8 cellular contexts compared by ENCODE assay signal in genomic region chr7:140061607-140061930, GRCh38. TPM values are rescaled to one million over a fixed set of nuclear protein-coding genes. Genes with fewer than 3 reads are reported as not detected.
A peak's percentile ranks its signal among the peaks of the same experiment; 100 is the strongest.
DNase-seq lines count a peak whose midpoint lies in the region; ATAC-seq and TF ChIP-seq lines count a peak whose summit lies in the region.

No MANE protein-coding gene starts in this region.

- peak overlapping the region; percentile 90 for H3K4me3 Mint-ChIP-seq in activated CD4-positive, alpha-beta T cell treated with anti-CD3 and anti-CD28 coated beads, Interleukin-2, amount 10 ng/mL, durations not matched to agents 7 days and 5 days
- peak overlapping the region; percentile 82 for H3K4me3 Mint-ChIP-seq in activated T-helper 1 cell treated with anti-CD3 and anti-CD28 coated beads, Interleukin-12 subunit alpha, Interleukin-12 subunit beta, Interleukin-2, Interleukin-4 antibody, amounts not matched to agents 30 ng/mL and 10 ng/mL and 1 ng/mL, durations not matched to agents 14 hours and 24 hours and 36 hours

- TF ChIP-seq CTCF in left lung (IDR thresholded peaks at IDR 0.05): no peak

- peaks cover 11% of the 10 kb centered on the region for H3K9me3 Mint-ChIP-seq in activated CD4-positive, alpha-beta T cell treated with anti-CD3 and anti-CD28 coated beads, Interleukin-2, amount 10 ng/mL, durations not matched to agents 7 days and 5 days
- peaks cover 11% of the 10 kb centered on the region for H3K9me3 Mint-ChIP-seq in activated T-helper 1 cell treated with anti-CD3 and anti-CD28 coated beads, Interleukin-12 subunit alpha, Interleukin-12 subunit beta, Interleukin-2, Interleukin-4 antibody, amounts not matched to agents 30 ng/mL and 10 ng/mL and 1 ng/mL, durations not matched to agents 14 hours and 24 hours and 36 hours

- H3K4me1 ChIP-seq in left lung (peaks cover 9 to 54% of the 10 kb centered on the region in 2 donors), thymus (ENCODE audit: control insufficient read depth, insufficient read depth, low read length) (peaks cover 18% of the 10 kb centered on the region)

- H3K4me3 ChIP-seq in left lung: peak overlapping the region; percentile 54 to 81
- peak overlapping the region; percentile 93 for H3K4me3 ChIP-seq in thymus (ENCODE audit: low read length)

- intact Hi-C loops in activated T-helper 1 cell treated with anti-CD3 and anti-CD28 coated beads, Interleukin-12 subunit alpha, Interleukin-12 subunit beta, Interleukin-2, Interleukin-4 antibody, amounts not matched to agents 30 ng/mL and 10 ng/mL and 1 ng/mL, durations not matched to agents 14 hours and 24 hours and 36 hours (cut with micrococcal nuclease): loop anchor here (5.0 to 10.0 kb wide), 6 partner anchors 191 to 416 kb away; partner anchors contain the start of genes HIPK2 and MKRN1
- intact Hi-C loops in left lung (cut with DNase I): no loop called here

- POLR2A ChIA-PET in activated CD4-positive, alpha-beta T cell treated with anti-CD3 and anti-CD28 coated beads, Interleukin-2, amount 10 ng/mL, durations not matched to agents 7 days and 5 days (lab: Charles Lee): no interaction called here

- H3K27ac Mint-ChIP-seq in activated CD4-positive, alpha-beta T cell treated with anti-CD3 and anti-CD28 coated beads, Interleukin-2, amount 10 ng/mL, durations not matched to agents 7 days and 5 days: peak overlapping the region; percentile 92
- peak overlapping the region; percentile 91 for H3K27ac Mint-ChIP-seq in activated T-helper 1 cell treated with anti-CD3 and anti-CD28 coated beads, Interleukin-12 subunit alpha, Interleukin-12 subunit beta, Interleukin-2, Interleukin-4 antibody, amounts not matched to agents 30 ng/mL and 10 ng/mL and 1 ng/mL, durations not matched to agents 14 hours and 24 hours and 36 hours

- H3K4me1 Mint-ChIP-seq in activated CD4-positive, alpha-beta T cell treated with anti-CD3 and anti-CD28 coated beads, Interleukin-2, amount 10 ng/mL, durations not matched to agents 7 days and 5 days: peaks cover 58% of the 10 kb centered on the region
- H3K4me1 Mint-ChIP-seq in activated T-helper 1 cell treated with anti-CD3 and anti-CD28 coated beads, Interleukin-12 subunit alpha, Interleukin-12 subunit beta, Interleukin-2, Interleukin-4 antibody, amounts not matched to agents 30 ng/mL and 10 ng/mL and 1 ng/mL, durations not matched to agents 14 hours and 24 hours and 36 hours (ENCODE audit: low read depth): peaks cover 53% of the 10 kb centered on the region

- DNase-seq in activated CD4-positive, alpha-beta T cell treated with anti-CD3 and anti-CD28 coated beads, Interleukin-2, amount 10 ng/mL, durations not matched to agents 7 days and 5 days: no peak
- DNase-seq in activated CD4-positive, alpha-beta T cell treated with anti-CD3 and anti-CD28 coated beads for 1 hour: no peak
- no peak for DNase-seq in activated T-helper 1 cell treated with anti-CD3 and anti-CD28 coated beads, Interleukin-12 subunit alpha, Interleukin-12 subunit beta, Interleukin-2, Interleukin-4 antibody, amounts not matched to agents 30 ng/mL and 10 ng/mL and 1 ng/mL, durations not matched to agents 14 hours and 24 hours and 36 hours (ENCODE audit: low spot score)
- no peak for DNase-seq in left lung
- DNase-seq in NCI-H128 (lab: John Stamatoyannopoulos, UW; ENCODE audit: unreplicated experiment): no peak

- peaks cover 0 to 11% of the 10 kb centered on the region in 2 donors for H3K36me3 ChIP-seq in left lung
- H3K36me3 ChIP-seq in thymus (ENCODE audit: control insufficient read depth, insufficient read depth): peaks cover 9% of the 10 kb centered on the region

- peaks cover 2% of the 10 kb centered on the region for H3K27me3 Mint-ChIP-seq in activated CD4-positive, alpha-beta T cell treated with anti-CD3 and anti-CD28 coated beads, Interleukin-2, amount 10 ng/mL, durations not matched to agents 7 days and 5 days
- peaks cover under 1% of the 10 kb centered on the region for H3K27me3 Mint-ChIP-seq in activated T-helper 1 cell treated with anti-CD3 and anti-CD28 coated beads, Interleukin-12 subunit alpha, Interleukin-12 subunit beta, Interleukin-2, Interleukin-4 antibody, amounts not matched to agents 30 ng/mL and 10 ng/mL and 1 ng/mL, durations not matched to agents 14 hours and 24 hours and 36 hours (ENCODE audit: insufficient read depth)

- WGBS in thymus: 98% methylated on average over 2 of the region's 2 CpGs

- ATAC-seq in left lung: no peak
- no peak for ATAC-seq in HG02678 (IDR thresholded peaks at IDR 0.05; ENCODE audit: unreplicated experiment)
- no peak for ATAC-seq in GM21528 (IDR thresholded peaks at IDR 0.05; ENCODE audit: low FRiP score, unreplicated experiment)

- CTCF ChIA-PET in activated CD4-positive, alpha-beta T cell treated with anti-CD3 and anti-CD28 coated beads, Interleukin-2, amount 10 ng/mL, durations not matched to agents 7 days and 5 days (lab: Charles Lee): interaction anchor here (0.7 kb wide), 1 partner anchor 251 kb away, joined by 4 read pairs; no protein-coding TSS in a partner anchor

- H3K27me3 ChIP-seq in left lung: no peaks in the 10 kb centered on the region
- H3K27me3 ChIP-seq in thymus (ENCODE audit: control insufficient read depth, insufficient read depth): no peaks in the 10 kb centered on the region

- peaks cover 0 to 10% of the 10 kb centered on the region in 2 donors for H3K9me3 ChIP-seq in left lung
- no peaks in the 10 kb centered on the region for H3K9me3 ChIP-seq in thymus (ENCODE audit: control insufficient read depth)

- H3K27ac ChIP-seq in left lung (peak overlapping the region; percentile 88 to 96), thymus (ENCODE audit: low read depth) (no peak overlapping the region)

- peaks cover 45% of the 10 kb centered on the region for H3K36me3 Mint-ChIP-seq in activated CD4-positive, alpha-beta T cell treated with anti-CD3 and anti-CD28 coated beads, Interleukin-2, amount 10 ng/mL, durations not matched to agents 7 days and 5 days (ENCODE audit: low read depth)
- H3K36me3 Mint-ChIP-seq in activated T-helper 1 cell treated with anti-CD3 and anti-CD28 coated beads, Interleukin-12 subunit alpha, Interleukin-12 subunit beta, Interleukin-2, Interleukin-4 antibody, amounts not matched to agents 30 ng/mL and 10 ng/mL and 1 ng/mL, durations not matched to agents 14 hours and 24 hours and 36 hours (ENCODE audit: low read depth): peaks cover 31% of the 10 kb centered on the region

RNA-seq across cellular contexts. Expression of gene PARP12, which starts 1.2 kb away (rescaled TPM):
- 100 to 1,000 TPM; 121 to 129 TPM for total RNA-seq in activated CD4-positive, alpha-beta T cell treated with anti-CD3 and anti-CD28 coated beads, Interleukin-2, amount 10 ng/mL, durations not matched to agents 7 days and 5 days
- 62.0 and 63.7 TPM in 2 replicates for total RNA-seq in activated T-helper 1 cell treated with anti-CD3 and anti-CD28 coated beads, Interleukin-12 subunit alpha, Interleukin-12 subunit beta, Interleukin-2, Interleukin-4 antibody, amounts not matched to agents 30 ng/mL and 10 ng/mL and 1 ng/mL, durations not matched to agents 14 hours and 24 hours and 36 hours
- total RNA-seq in left lung: 10 to 100 TPM; 46.9 to 68.2 TPM
- 76.5 TPM for polyA plus RNA-seq in thymus
